Comparison of ENCODE assay signal across 11 cellular contexts in genomic region chr4:86497131-86497530, GRCh38.
DNase-seq lines count a peak whose midpoint lies in the region; ATAC-seq and TF ChIP-seq lines count a peak whose summit lies in the region.
"Had no signal": no experiment of that assay in that cellular context is flagged by ENCODE, and none has a peak within 500 bp of the region (broad histone marks: within the 10 kb centered on the region; RNA-seq: fewer than 3 reads in every experiment).

No MANE protein-coding gene starts in this region.

- intact Hi-C loops in PC-9 (cut with micrococcal nuclease; ENCODE audit: unreplicated experiment) = loop anchor here (5.0 to 10.0 kb wide), 3 partner anchors 740 to 1338 kb away; partner anchors contain the start of gene MEPE
- intact Hi-C loops in psoas muscle (cut with DNase I) = loop anchor here (2.0 to 10.0 kb wide), 3 partner anchors 398 to 618 kb away; no protein-coding TSS in a partner anchor
- intact Hi-C loops in posterior vena cava (cut with DNase I) = loop anchor here in 1 of 2 donors (5.0 kb wide), 1 partner anchor 395 kb away; the partner anchor contains the start of gene C4orf36

- no TSS peak for BruUV-seq in PC-9 (replicated peaks; lab: Mats Ljungman, UMichigan)

- no peaks in the 10 kb centered on the region for H4K20me1 ChIP-seq in PC-9 (ENCODE audit: insufficient read depth)

- 0 out of 2 replicates have a peak, but pooled peaks cover 8% of the 10 kb centered on the region for H3F3A ChIP-seq in PC-9 (ENCODE audit: insufficient read depth, low read depth)

- no peaks in the 10 kb centered on the region for H3K79me2 ChIP-seq in PC-9 (ENCODE audit: low read depth)

- H3K27ac ChIP-seq in PC-9 (no peak overlapping the region), psoas muscle (no peak overlapping the region)
- H3K27ac ChIP-seq: cardiac muscle cell had no signal

- POLR2A ChIA-PET in PC-9 (lab: Charles Lee; ENCODE audit: unreplicated experiment) = no interaction called here

- WGBS in psoas muscle, 3 donors = 19 to 22% (median 22%) methylated on average over 2 of the region's 2 CpGs

- no peak for TF ChIP-seq CTCF in GM12865 (IDR thresholded peaks at IDR 0.05; ENCODE audit: insufficient read depth, low read depth, low read length, missing control alignments)
- TF ChIP-seq CTCF in PC-9 (conservative IDR thresholded peaks at IDR 0.05) = no peak
- no peak for TF ChIP-seq CTCF in fibroblast of pulmonary artery (IDR thresholded peaks at IDR 0.05; ENCODE audit: low read length, missing control alignments)
- no peak for TF ChIP-seq CTCF in psoas muscle (IDR thresholded peaks at IDR 0.05)

- H3K4me3 ChIP-seq in GM12865 (ENCODE audit: low read depth, low read length) (no peak overlapping the region), PC-9 (no peak overlapping the region), fibroblast of pulmonary artery (replicated peaks; ENCODE audit: low read depth, low read length) (no peak overlapping the region), psoas muscle (no peak overlapping the region), HAP-1 (no peak overlapping the region)
- H3K4me3 ChIP-seq: cardiac muscle cell had no signal

- H2AFZ ChIP-seq in PC-9 = no peak overlapping the region

- H3K36me3 ChIP-seq in PC-9 (ENCODE audit: low read depth) (no peaks in the 10 kb centered on the region), psoas muscle (ENCODE audit: insufficient read depth in 1 of 2, low read depth in 1 of 2) (no peaks in the 10 kb centered on the region), HAP-1 (replicated peaks) (no peaks in the 10 kb centered on the region)
- H3K36me3 ChIP-seq: cardiac muscle cell had no signal

- in situ Hi-C loops in HAP-1 (cut with MboI; ENCODE audit: low sequenced_read_pairs) = loop anchor here (5.0 kb wide), 1 partner anchor 400 kb away; no protein-coding TSS in a partner anchor

- H3K4me2 ChIP-seq in PC-9 = peak overlapping the region; percentile 54

- DNase-seq in GM12865 (ENCODE audit: low read depth) (peak; percentile 25), PC-9 (no peak), fibroblast of pulmonary artery (ENCODE audit: low read depth) (peak; percentile 22), psoas muscle (peak in 1 of 2 donors; percentile 50), HAP-1 (ENCODE audit: low spot score in 2 of 2) (no peak), posterior vena cava (ENCODE audit: low spot score) (no peak), NCI-H146 (lab: John Stamatoyannopoulos, UW) (no peak)
- DNase-seq: SHP77 treated with DMSO at 0.1 percent for 48 hours had no signal

- H3K9me3 ChIP-seq in PC-9 (ENCODE audit: insufficient read depth, low read depth) (no peaks in the 10 kb centered on the region), psoas muscle (no peaks in the 10 kb centered on the region), HAP-1 (no peaks in the 10 kb centered on the region)

- ATAC-seq in psoas muscle (peak; percentile 96 to 99 (median 98)), GM18858 (IDR thresholded peaks at IDR 0.05; ENCODE audit: unreplicated experiment) (no peak)
- ATAC-seq: activated CD4-positive, CD25-positive, alpha-beta regulatory T cell treated with anti-CD3 and anti-CD28 coated beads, Interleukin-2, amount 50 U/mL, for 24 hours had no signal

- H3K4me1 ChIP-seq in PC-9 (replicated peaks; ENCODE audit: insufficient read depth) (peaks cover 40% of the 10 kb centered on the region), psoas muscle (peaks cover 28% of the 10 kb centered on the region), HAP-1 (peaks cover 8% of the 10 kb centered on the region)

- no peaks in the 10 kb centered on the region for H3K9me2 ChIP-seq in PC-9 (ENCODE audit: insufficient read depth)

- H3K27me3 ChIP-seq in PC-9 (ENCODE audit: insufficient read depth, low read depth) = no peaks in the 10 kb centered on the region
- H3K27me3 ChIP-seq in psoas muscle (ENCODE audit: insufficient read depth in 3 of 3, low read length in 2 of 3) = no peaks in the 10 kb centered on the region
- H3K27me3 ChIP-seq in HAP-1 (ENCODE audit: low read depth) = no peaks in the 10 kb centered on the region
- H3K27me3 ChIP-seq: cardiac muscle cell had no signal

- CTCF ChIA-PET in PC-9 (lab: Charles Lee) = interaction anchor here (1.0 to 1.2 kb wide), 2 partner anchors 15 to 97 kb away, joined by 4 to 6 read pairs; partner anchors contain the start of gene PTPN13

Comparison
In these comparisons a context has a peak if more than half of its experiments do, and no peak if none do; other contexts are left out.
1. DNase-seq: peak in GM12865 (single experiment) and fibroblast of pulmonary artery (single experiment); none in PC-9 (0 of 2), HAP-1 (0 of 2), posterior vena cava (single experiment) and NCI-H146 (single experiment).